In genomic region chr4:101355767-101356702, GRCh38 we compare ENCODE assay signal across 12 cellular contexts. TPM values are rescaled to one million over a fixed set of nuclear protein-coding genes. Genes with fewer than 3 reads are reported as not detected.
A peak's percentile ranks its signal among the peaks of the same experiment; 100 is the strongest.
DNase-seq lines count a peak whose midpoint lies in the region; ATAC-seq and TF ChIP-seq lines count a peak whose summit lies in the region.
"Had no signal": no experiment of that assay in that cellular context is flagged by ENCODE, and none has a peak within 500 bp of the region (broad histone marks: within the 10 kb centered on the region; RNA-seq: fewer than 3 reads in every experiment).

No MANE protein-coding gene starts in this region.

- WGBS in mammary epithelial cell (ENCODE audit: low coverage, missing lambda C conversion rate): 0% methylated on average over 8 of the region's 8 CpGs
- 72 to 82% (median 75%) methylated on average over 8 of the region's 8 CpGs for WGBS in spleen, 5 donors

- no peaks in the 10 kb centered on the region for H4K20me1 ChIP-seq in mammary epithelial cell (ENCODE audit: insufficient read depth, low read length)
- H4K20me1 ChIP-seq in GM23338 (replicated peaks; ENCODE audit: insufficient read depth): no peaks in the 10 kb centered on the region

- DNase-seq in AG10803 (ENCODE audit: low read depth): peak; percentile 87
- peak; percentile 90 for DNase-seq in M059J (ENCODE audit: low read depth)
- peak; percentile 91 for DNase-seq in mammary epithelial cell
- no peak for DNase-seq in lower lobe of right lung
- no peak for DNase-seq in activated CD8-positive, alpha-beta memory T cell treated with anti-CD3 and anti-CD28 coated beads, Interleukin-2, amount 50 U/mL, for 48 hours
- no peak for DNase-seq in spleen
- no peak for DNase-seq in posterior vena cava (ENCODE audit: low spot score)
- DNase-seq in GM23338 (ENCODE audit: low spot score): no peak
- DNase-seq: DMS79, left ventricle myocardium superior had no signal

- H2AFZ ChIP-seq in mammary epithelial cell (ENCODE audit: low read depth, low read length) (peak overlapping the region; percentile 50), GM23338 (no peak overlapping the region)

- CTCF ChIA-PET in mammary epithelial cell (lab: Charles Lee; ENCODE audit: low non-redundant PET): no interaction called here

- H3K9ac ChIP-seq in mammary epithelial cell (ENCODE audit: insufficient read depth, low read length): peak overlapping the region; percentile 86

- H3K4me2 ChIP-seq in mammary epithelial cell (ENCODE audit: insufficient read depth, low read depth, low read length) (peak overlapping the region; percentile 90), GM23338 (no peak overlapping the region)

- no peaks in the 10 kb centered on the region for H3K27me3 Mint-ChIP-seq in GM23338 (ENCODE audit: insufficient read depth, low read depth, poor library complexity)

- dilution Hi-C loops in mammary epithelial cell (cut with HindIII; ENCODE audit: low sequenced_read_pairs): no loop called here

- H3K4me3 Mint-ChIP-seq in GM23338: no peak overlapping the region
- H3K4me3 Mint-ChIP-seq: central memory CD8-positive, alpha-beta T cell had no signal

- H3K27ac ChIP-seq in mammary epithelial cell (ENCODE audit: insufficient read depth, low read depth, low read length) (peak overlapping the region; percentile 100), lower lobe of right lung (no peak overlapping the region), spleen (no peak overlapping the region), GM23338 (ENCODE audit: low read depth) (no peak overlapping the region)
- H3K27ac ChIP-seq: tibial nerve had no signal

- peaks cover 7% of the 10 kb centered on the region; the same call in 2 of the 3 replicates for H3K4me1 Mint-ChIP-seq in GM23338
- H3K4me1 Mint-ChIP-seq: central memory CD8-positive, alpha-beta T cell had no signal

- TF ChIP-seq CTCF in AG10803 (conservative IDR thresholded peaks at IDR 0.05; ENCODE audit: low read length) (no peak), mammary epithelial cell (conservative IDR thresholded peaks at IDR 0.05 in 1 of 2, IDR thresholded peaks at IDR 0.05 in 1 of 2; ENCODE audit: extremely low read depth in 1 of 2, insufficient read depth in 1 of 2, low read depth in 1 of 2, low read length in 2 of 2) (no peak), lower lobe of right lung (IDR thresholded peaks at IDR 0.05) (no peak), spleen (IDR thresholded peaks at IDR 0.05 in 8 of 11, conservative IDR thresholded peaks at IDR 0.05 in 3 of 11) (no peak), GM23338 (conservative IDR thresholded peaks at IDR 0.05; ENCODE audit: low read depth in 2 of 2) (no peak)

- H3K36me3 ChIP-seq in mammary epithelial cell (ENCODE audit: insufficient read depth, low read length) (no peaks in the 10 kb centered on the region), lower lobe of right lung (no peaks in the 10 kb centered on the region), spleen (no peaks in the 10 kb centered on the region), GM23338 (ENCODE audit: insufficient read depth) (no peaks in the 10 kb centered on the region)
- H3K36me3 ChIP-seq: tibial nerve had no signal

- no peak overlapping the region for H3K4me3 ChIP-seq in AG10803 (ENCODE audit: low read length)
- peak overlapping the region in 2 of 3 experiments; percentile 14 to 41 for H3K4me3 ChIP-seq in mammary epithelial cell (replicated peaks in 1 of 3; ENCODE audit: insufficient read depth in 1 of 3, low read depth in 2 of 3, low read length in 3 of 3)
- no peak overlapping the region for H3K4me3 ChIP-seq in lower lobe of right lung
- no peak overlapping the region for H3K4me3 ChIP-seq in spleen
- H3K4me3 ChIP-seq in GM23338: no peak overlapping the region
- H3K4me3 ChIP-seq: tibial nerve had no signal

- H3K36me3 Mint-ChIP-seq in GM23338 (ENCODE audit: low read depth): no peaks in the 10 kb centered on the region

- in situ Hi-C loops in mammary epithelial cell (cut with MboI; ENCODE audit: low sequenced_read_pairs in 2 of 2): no loop called here

- H3K79me2 ChIP-seq in mammary epithelial cell (ENCODE audit: insufficient read depth, low read length) (no peaks in the 10 kb centered on the region), GM23338 (replicated peaks; ENCODE audit: insufficient read depth) (no peaks in the 10 kb centered on the region)

- H3K9me3 ChIP-seq in mammary epithelial cell (replicated peaks; ENCODE audit: insufficient read depth, low read length): no peaks in the 10 kb centered on the region
- H3K9me3 ChIP-seq in lower lobe of right lung: no peaks in the 10 kb centered on the region
- no peaks in the 10 kb centered on the region for H3K9me3 ChIP-seq in spleen

- intact Hi-C loops in mammary epithelial cell (cut with micrococcal nuclease): loop anchor here (1.0 kb wide), 1 partner anchor 11 kb away; no protein-coding TSS in a partner anchor
- intact Hi-C loops in lower lobe of right lung (cut with DNase I): no loop called here
- intact Hi-C loops in spleen (cut with DNase I; ENCODE audit: low total_unique reads): no loop called here
- intact Hi-C loops in posterior vena cava (cut with DNase I): no loop called here

- H3K27me3 ChIP-seq in mammary epithelial cell (ENCODE audit: insufficient read depth, low read length) (no peaks in the 10 kb centered on the region), lower lobe of right lung (ENCODE audit: low read depth) (no peaks in the 10 kb centered on the region), spleen (replicated peaks in 1 of 7) (no peaks in the 10 kb centered on the region), GM23338 (ENCODE audit: insufficient read depth) (no peaks in the 10 kb centered on the region)
- H3K27me3 ChIP-seq: tibial nerve had no signal

- no peaks in the 10 kb centered on the region for H3F3A ChIP-seq in GM23338 (replicated peaks; ENCODE audit: low read depth)

- TF ChIP-seq POLR2A in spleen (IDR thresholded peaks at IDR 0.05): no peak

- ATAC-seq in lower lobe of right lung: peak; percentile 71 to 74
- ATAC-seq in GM23338: no peak
- ATAC-seq: left ventricle myocardium superior had no signal

- peaks cover 37% of the 10 kb centered on the region for H3K4me1 ChIP-seq in mammary epithelial cell (ENCODE audit: insufficient read depth, low read length)
- H3K4me1 ChIP-seq in lower lobe of right lung: peaks cover 13% of the 10 kb centered on the region
- peaks cover 0 to 19% (median 5%) of the 10 kb centered on the region in 6 donors for H3K4me1 ChIP-seq in spleen
- H3K4me1 ChIP-seq in GM23338 (ENCODE audit: insufficient read depth): no peaks in the 10 kb centered on the region

- BruUV-seq in mammary epithelial cell (replicated peaks; lab: Mats Ljungman, UMichigan): TSS peak; percentile 76

- no peak overlapping the region for H3K27ac Mint-ChIP-seq in GM23338

- no peaks in the 10 kb centered on the region; the same call in 2 of the 3 replicates for H3K9me3 Mint-ChIP-seq in GM23338
- H3K9me3 Mint-ChIP-seq: central memory CD8-positive, alpha-beta T cell had no signal

- H3K9me2 ChIP-seq in GM23338 (ENCODE audit: insufficient read depth): no peaks in the 10 kb centered on the region

TF ChIP-seq in GM23338, 12 proteins besides CTCF, POLR2A, EP300 and RAD21 (continues in another document):
- TF ChIP-seq REST (IDR thresholded peaks at IDR 0.05; ENCODE audit: unreplicated experiment) (no peak), ZNF114 (CRISPR knock-in tag; IDR thresholded peaks at IDR 0.05) (no peak), EZH2phosphoT487 (IDR thresholded peaks at IDR 0.05; ENCODE audit: unreplicated experiment) (no peak), CREB1 (CRISPR knock-in tag; IDR thresholded peaks at IDR 0.05; ENCODE audit: low read depth) (no peak), EZH2 (IDR thresholded peaks at IDR 0.05; ENCODE audit: low read depth, unreplicated experiment) (no peak)

RNA-seq across cellular contexts. Expression of gene PPP3CA, which starts 8.7 kb away (rescaled TPM):
- total RNA-seq in M059J (2014; rRNA removed; shearing (Covaris generic)): 21.7 and 30.3 TPM in 2 replicates
- total RNA-seq in mammary epithelial cell (10 to 100 TPM; 85.5 to 88.4 TPM), lower lobe of right lung (50.2 TPM), spleen (10 to 100 TPM; 36.0 to 50.0 (median 40.7) TPM), posterior vena cava (10 to 100 TPM; 45.2 to 58.2 TPM)
- polyA plus RNA-seq in mammary epithelial cell (28.1 TPM), spleen (10 to 100 TPM; 15.5 to 19.0 (median 15.5) TPM), GM23338 (2016; fragmentation: Nextera tagmentation; extraction: Ambion mirVana) (36.5 and 45.2 TPM in 2 replicates)
- 104 TPM for polyA minus RNA-seq in mammary epithelial cell
- 26.8 and 27.0 TPM in 2 replicates for total RNA-seq in GM23338 (2014; rRNA removed; shearing (Covaris generic))

Comparison
In these comparisons a context has a peak if more than half of its experiments do, and no peak if none do; other contexts are left out.
1. DNase-seq: peak in AG10803 (single experiment), M059J (single experiment) and mammary epithelial cell (single experiment); none in lower lobe of right lung (single experiment), activated CD8-positive, alpha-beta memory T cell treated with anti-CD3 and anti-CD28 coated beads, Interleukin-2, amount 50 U/mL, for 48 hours (single experiment), spleen (single experiment), posterior vena cava (single experiment) and GM23338 (single experiment).
2. H3K4me3 ChIP-seq: peak in mammary epithelial cell (2 of 3); none in AG10803 (single experiment), lower lobe of right lung (single experiment), spleen (0 of 8) and GM23338 (single experiment).